ENCODE assay signal across 8 cellular contexts in genomic region chr4:26583865-26584652, GRCh38. TPM values are rescaled to one million over a fixed set of nuclear protein-coding genes. Genes with fewer than 3 reads are reported as not detected.
DNase-seq lines count a peak whose midpoint lies in the region; ATAC-seq and TF ChIP-seq lines count a peak whose summit lies in the region.

Gene TBC1D19 (plus strand): TSS chr4:26584084. CDS start chr4:26584194, 110 bp downstream.

- no peaks in the 10 kb centered on the region for H3K36me3 Mint-ChIP-seq in activated naive CD8-positive, alpha-beta T cell treated with anti-CD3 and anti-CD28 coated beads, Interleukin-2, amount 10 ng/mL, durations not matched to agents 7 days and 5 days

- H3K27ac ChIP-seq in parathyroid adenoma (peak within 1 kb of the TSS; percentile 63), tibial artery (peak within 1 kb of the TSS; percentile 67 to 73)

- H3K79me2 ChIP-seq in parathyroid adenoma: peaks cover 14% of the 10 kb centered on the region

- POLR2A ChIA-PET in activated naive CD8-positive, alpha-beta T cell treated with anti-CD3 and anti-CD28 coated beads, Interleukin-2, amount 10 ng/mL, durations not matched to agents 7 days and 5 days (lab: Charles Lee): interaction anchor here (0.9 to 2.0 kb wide), 9 partner anchors 14 to 724 kb away, joined by 3 to 10 read pairs (median 3); partner anchors contain the start of gene STIM2

- peak within 1 kb of the TSS; percentile 82 for H3K4me3 ChIP-seq in GM12864 (ENCODE audit: low read depth, low read length)
- H3K4me3 ChIP-seq in parathyroid adenoma (ENCODE audit: low read depth, low read length): peak within 1 kb of the TSS; percentile 96
- peak within 1 kb of the TSS; percentile 72 to 80 for H3K4me3 ChIP-seq in tibial artery

- no peaks in the 10 kb centered on the region for H3K9me3 Mint-ChIP-seq in activated naive CD8-positive, alpha-beta T cell treated with anti-CD3 and anti-CD28 coated beads, Interleukin-2, amount 10 ng/mL, durations not matched to agents 7 days and 5 days

- H3K4me1 ChIP-seq in parathyroid adenoma (no peaks in the 10 kb centered on the region), tibial artery (peaks cover 0 to 13% (median 7%) of the 10 kb centered on the region in 4 donors)

- no peak within 1 kb of the TSS for H3K9ac ChIP-seq in parathyroid adenoma

- H3K27ac Mint-ChIP-seq in activated naive CD8-positive, alpha-beta T cell treated with anti-CD3 and anti-CD28 coated beads, Interleukin-2, amount 10 ng/mL, durations not matched to agents 7 days and 5 days: peak within 1 kb of the TSS; percentile 93

- DNase-seq in GM12864 (ENCODE audit: low read depth) (peak; percentile 75), NCI-H1105 (lab: John Stamatoyannopoulos, UW) (peak; percentile 60), SKM-1 (lab: John Stamatoyannopoulos, UW; ENCODE audit: unreplicated experiment) (peak; percentile 76), Right ventricle myocardium superior (peak; percentile 93), tibial artery (peak; percentile 88 to 91)
- peak; percentile 91 for DNase-seq in activated naive CD8-positive, alpha-beta T cell treated with anti-CD3 and anti-CD28 coated beads, Interleukin-2, amount 10 ng/mL, durations not matched to agents 7 days and 5 days

- H3K36me3 ChIP-seq in parathyroid adenoma (ENCODE audit: control insufficient read depth, insufficient read depth, low read length): no peaks in the 10 kb centered on the region
- no peaks in the 10 kb centered on the region for H3K36me3 ChIP-seq in tibial artery

- H3K27me3 Mint-ChIP-seq in activated naive CD8-positive, alpha-beta T cell treated with anti-CD3 and anti-CD28 coated beads, Interleukin-2, amount 10 ng/mL, durations not matched to agents 7 days and 5 days: no peaks in the 10 kb centered on the region

- peak within 1 kb of the TSS; percentile 90 for H3K4me3 Mint-ChIP-seq in activated naive CD8-positive, alpha-beta T cell treated with anti-CD3 and anti-CD28 coated beads, Interleukin-2, amount 10 ng/mL, durations not matched to agents 7 days and 5 days

- H3K27me3 ChIP-seq in parathyroid adenoma (ENCODE audit: control insufficient read depth, insufficient read depth, low read length) (no peaks in the 10 kb centered on the region), tibial artery (no peaks in the 10 kb centered on the region)

- ATAC-seq in HG02642 (IDR thresholded peaks at IDR 0.05; ENCODE audit: poor library complexity, unreplicated experiment): peak; percentile 100
- ATAC-seq in activated naive CD8-positive, alpha-beta T cell treated with anti-CD3 and anti-CD28 coated beads, Interleukin-2, amount 10 ng/mL, durations not matched to agents 7 days and 5 days (ENCODE audit: low read depth): peak; percentile 97
- ATAC-seq in Right ventricle myocardium superior (ENCODE audit: poor library complexity): peak; percentile 100

- intact Hi-C loops in Right ventricle myocardium superior (cut with DNase I): no loop called here
- intact Hi-C loops in tibial artery (cut with DNase I; ENCODE audit: low total_unique reads): no loop called here

- peak within 1 kb of the TSS; percentile 94 for H2AFZ ChIP-seq in parathyroid adenoma

- H3K4me2 ChIP-seq in parathyroid adenoma (ENCODE audit: low read length): peak within 1 kb of the TSS; percentile 95

- TF ChIP-seq CTCF in GM12864 (IDR thresholded peaks at IDR 0.05; ENCODE audit: low read depth, low read length, missing control alignments) (no peak), parathyroid adenoma (IDR thresholded peaks at IDR 0.05) (no peak), tibial artery (IDR thresholded peaks at IDR 0.05) (no peak)

- H3K9me3 ChIP-seq in parathyroid adenoma (ENCODE audit: control insufficient read depth, low read length): no peaks in the 10 kb centered on the region
- H3K9me3 ChIP-seq in tibial artery: no peaks in the 10 kb centered on the region

- peaks cover 20% of the 10 kb centered on the region for H3K4me1 Mint-ChIP-seq in activated naive CD8-positive, alpha-beta T cell treated with anti-CD3 and anti-CD28 coated beads, Interleukin-2, amount 10 ng/mL, durations not matched to agents 7 days and 5 days

RNA-seq across cellular contexts. Expression of gene TBC1D19, which starts in this region (rescaled TPM):
- 1 to 10 TPM; 6.5 to 7.0 TPM for total RNA-seq in activated naive CD8-positive, alpha-beta T cell treated with anti-CD3 and anti-CD28 coated beads, Interleukin-2, amount 10 ng/mL, durations not matched to agents 7 days and 5 days
- total RNA-seq in Right ventricle myocardium superior: 7.7 TPM

Comparison
In these comparisons a context has a peak if more than half of its experiments do, and no peak if none do; other contexts are left out.
1. Peak in every context shown above with its lines: DNase-seq, ATAC-seq, H3K4me3 ChIP-seq and H3K27ac ChIP-seq.